ENCODE assay signal across 8 cellular contexts in the genomic region with DNA sequence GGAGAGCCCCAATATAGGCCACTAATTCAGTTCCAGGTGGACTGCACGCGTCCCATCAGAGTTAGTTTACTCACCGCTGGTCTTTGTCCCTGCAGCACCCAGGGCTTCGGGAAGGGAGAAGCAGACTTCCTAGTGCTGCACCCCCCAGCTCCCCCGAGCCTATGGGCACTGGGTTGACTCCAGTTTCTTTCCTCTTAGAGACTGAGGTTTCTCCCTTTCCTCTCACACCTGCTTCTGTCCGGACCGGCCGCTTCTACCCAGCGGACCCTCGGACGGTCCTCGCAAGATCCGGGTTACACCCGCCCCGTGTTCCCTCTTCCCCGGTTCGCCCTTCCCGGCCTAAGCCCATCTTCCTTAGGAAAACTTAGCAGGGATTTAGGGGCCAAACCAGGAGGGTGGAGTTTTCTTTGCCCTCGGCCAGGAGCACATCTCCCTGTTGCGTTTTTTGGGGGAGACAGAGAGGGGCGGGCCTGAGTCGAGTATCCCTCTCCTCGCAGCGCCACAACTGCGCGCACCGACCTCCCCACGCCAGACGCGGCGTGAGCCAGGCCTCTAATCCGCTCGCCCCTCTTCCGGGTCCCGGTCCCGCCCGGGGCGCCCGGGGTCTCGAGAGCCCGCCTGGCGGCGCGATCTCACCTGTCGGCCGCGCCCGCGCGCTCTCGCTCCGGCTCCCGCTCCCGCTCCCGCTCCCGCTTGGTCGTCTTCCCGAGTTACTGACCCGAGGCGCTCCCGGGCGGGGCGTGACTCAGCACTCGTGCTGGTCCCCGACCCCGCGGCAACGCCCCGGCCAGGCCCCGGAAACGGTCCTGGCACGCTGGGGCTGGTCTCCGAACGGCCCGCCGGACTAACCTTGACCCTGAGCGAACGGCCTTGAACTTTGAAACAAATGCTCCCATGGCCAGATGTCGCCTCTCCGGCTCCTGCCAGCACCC. TPM values are rescaled to one million over a fixed set of nuclear protein-coding genes. Genes with fewer than 3 reads are reported as not detected.
DNase-seq lines count a peak whose midpoint lies in the region; ATAC-seq and TF ChIP-seq lines count a peak whose summit lies in the region.

Gene AIFM2 (minus strand): TSS at position 728 of the 932 bp plus-strand sequence. CDS start 8,741 bp downstream, outside the sequence.

- no peaks in the 10 kb centered on the region for H3K9me3 Mint-ChIP-seq in T-cell

- H3K4me3 ChIP-seq in cardiac fibroblast (replicated peaks in 1 of 2; ENCODE audit: low read depth in 2 of 2, low read length in 2 of 2) = peak within 1 kb of the TSS; percentile 56 to 67

- no peaks in the 10 kb centered on the region for H3K27me3 Mint-ChIP-seq in T-cell

- H3K4me3 Mint-ChIP-seq in T-cell = peak within 1 kb of the TSS; percentile 79 to 85 (median 84)

- no peak for TF ChIP-seq CTCF in cardiac fibroblast (IDR thresholded peaks at IDR 0.05; ENCODE audit: low read depth, low read length)

- CTCF ChIA-PET in T-cell (lab: Charles Lee) = interaction anchor here in 1 of 2 donors (1.0 kb wide), 1 partner anchor 18 kb away, joined by 3 read pairs; no protein-coding TSS in a partner anchor

- peak; percentile 70 for ATAC-seq in GM19452 (IDR thresholded peaks at IDR 0.05; ENCODE audit: unreplicated experiment)
- peak; percentile 52 for ATAC-seq in HG03457 (IDR thresholded peaks at IDR 0.05; ENCODE audit: unreplicated experiment)
- ATAC-seq in T-cell (replicated peaks in 1 of 4) = peak; percentile 76 to 88 (median 78)

- DNase-seq in ELR (ENCODE audit: low read depth) = peak; percentile 89
- peak in 31 of 34 experiments; percentile 5 to 53 (median 28) for DNase-seq in T-cell
- peak; percentile 72 to 75 for DNase-seq in cardiac fibroblast (ENCODE audit: low read depth in 2 of 2)
- peak; percentile 90 for DNase-seq in islet precursor cell
- peak in 2 of 3 donors; percentile 4 to 28 for DNase-seq in stimulated activated CD4-positive, alpha-beta T cell treated with anti-CD3 and anti-CD28 coated beads, Interleukin-12 subunit alpha, Interleukin-12 subunit beta, amount 100 ng/mL, for 48 hours (ENCODE audit: low read depth in 2 of 3, low spot score in 1 of 3)
- DNase-seq in KG1 (lab: John Stamatoyannopoulos, UW) = no peak

- H3K36me3 Mint-ChIP-seq in T-cell = peaks cover 7% of the 10 kb centered on the region

- peak within 1 kb of the TSS; percentile 75 to 80 for H3K27ac Mint-ChIP-seq in T-cell

- POLR2A ChIA-PET in T-cell (lab: Charles Lee) = interaction anchor here in 1 of 2 donors (0.5 kb wide), 1 partner anchor 228 kb away, joined by 3 read pairs; no protein-coding TSS in a partner anchor

- H3K4me1 Mint-ChIP-seq in T-cell = peaks cover 25 to 28% (median 26%) of the 10 kb centered on the region in 3 donors

RNA-seq across cellular contexts. Expression of gene AIFM2, which starts in this region (rescaled TPM):
- total RNA-seq in T-cell = 1 to 10 TPM; 3.2 to 5.8 (median 5.1) TPM
